ENCODE assay signal across 1 cellular context in genomic region chr2:110056009-110056408, GRCh38. TPM values are rescaled to one million over a fixed set of nuclear protein-coding genes. Genes with fewer than 3 reads are reported as not detected.
"Had no signal": no experiment of that assay in that cellular context is flagged by ENCODE, and none has a peak within 500 bp of the region (broad histone marks: within the 10 kb centered on the region; RNA-seq: fewer than 3 reads in every experiment).

No MANE protein-coding gene starts in this region.

RNA-seq across cellular contexts. Expression of gene MALL, which starts 59.6 kb away (rescaled TPM):
- total RNA-seq: LHCN-M2 had no signal
